ENCODE assay signal across 11 cellular contexts in the genomic region with DNA sequence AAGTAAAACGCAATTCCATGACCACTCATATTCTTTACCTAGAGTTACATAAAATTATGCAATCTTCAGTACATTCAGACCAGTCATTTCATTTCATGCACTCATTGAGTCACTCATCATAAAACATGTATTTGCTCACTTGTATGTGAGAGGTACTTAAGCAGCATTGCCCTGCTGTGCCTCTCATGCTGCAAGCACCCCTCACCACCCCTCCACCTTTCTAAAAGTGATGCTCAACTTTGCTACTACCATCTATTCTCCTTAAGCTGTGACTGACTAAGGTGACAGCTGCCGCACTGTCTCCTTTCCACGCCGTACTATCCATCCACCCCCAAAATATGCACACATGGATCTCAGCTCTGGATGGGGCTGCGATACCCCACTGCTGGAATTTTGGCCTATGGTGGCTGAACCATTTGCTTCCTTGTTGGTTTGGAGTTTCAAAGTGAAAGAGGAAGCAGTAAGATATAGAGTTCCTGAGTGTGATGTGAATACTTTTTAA. TPM values are rescaled to one million over a fixed set of nuclear protein-coding genes. Genes with fewer than 3 reads are reported as not detected.
DNase-seq lines count a peak whose midpoint lies in the region; ATAC-seq and TF ChIP-seq lines count a peak whose summit lies in the region.
"Had no signal": no experiment of that assay in that cellular context is flagged by ENCODE, and none has a peak within 500 bp of the region (broad histone marks: within the 10 kb centered on the region; RNA-seq: fewer than 3 reads in every experiment).

No MANE protein-coding gene starts in this region.

- intact Hi-C loops in stomach (cut with DNase I; ENCODE audit: low total_unique reads) = no loop called here
- intact Hi-C loops in psoas muscle (cut with DNase I) = no loop called here

- peak overlapping the region; percentile 32 for H3K4me3 Mint-ChIP-seq in activated naive CD4-positive, alpha-beta T cell treated with anti-CD3 and anti-CD28 coated beads, Interleukin-2, amount 10 ng/mL, durations not matched to agents 7 days and 5 days
- H3K4me3 Mint-ChIP-seq in effector memory CD8-positive, alpha-beta T cell = peak overlapping the region in 1 of 2 donors; percentile 74
- H3K4me3 Mint-ChIP-seq: endodermal cell, H9 had no signal

- peaks cover 71% of the 10 kb centered on the region for H3K36me3 Mint-ChIP-seq in activated naive CD4-positive, alpha-beta T cell treated with anti-CD3 and anti-CD28 coated beads, Interleukin-2, amount 10 ng/mL, durations not matched to agents 7 days and 5 days
- H3K36me3 Mint-ChIP-seq in effector memory CD8-positive, alpha-beta T cell (ENCODE audit: insufficient read depth) = peaks cover 29% of the 10 kb centered on the region

- no peaks in the 10 kb centered on the region for H3K9me3 ChIP-seq in stomach
- H3K9me3 ChIP-seq in psoas muscle = no peaks in the 10 kb centered on the region

- H3K27me3 ChIP-seq in stomach (no peaks in the 10 kb centered on the region), psoas muscle (ENCODE audit: insufficient read depth in 3 of 3, low read length in 2 of 3) (no peaks in the 10 kb centered on the region)

- H3K36me3 ChIP-seq in stomach (no peaks in the 10 kb centered on the region), psoas muscle (ENCODE audit: insufficient read depth in 1 of 2, low read depth in 1 of 2) (no peaks in the 10 kb centered on the region)

- 87 to 95% (median 90%) methylated on average over 5 of the region's 5 CpGs for WGBS in stomach, 5 donors
- WGBS in psoas muscle, 3 donors = 86 to 90% (median 88%) methylated on average over 5 of the region's 5 CpGs

- TF ChIP-seq CTCF in stomach (IDR thresholded peaks at IDR 0.05) = no peak
- TF ChIP-seq CTCF in psoas muscle (IDR thresholded peaks at IDR 0.05) = no peak

- DNase-seq in activated naive CD4-positive, alpha-beta T cell treated with anti-CD3 and anti-CD28 coated beads, Interleukin-2, amount 10 ng/mL, durations not matched to agents 7 days and 5 days = no peak
- no peak for DNase-seq in activated naive CD4-positive, alpha-beta T cell treated with Interleukin-2 at 50 U/mL for 16 hours
- DNase-seq in SIG-M5 (lab: John Stamatoyannopoulos, UW) (peak; percentile 24), stomach (no peak), psoas muscle (no peak)
- DNase-seq in effector memory CD8-positive, alpha-beta T cell = no peak
- DNase-seq: endodermal cell, H9, NCI-H2029 had no signal

- peaks cover 4% of the 10 kb centered on the region for H3K9me3 Mint-ChIP-seq in activated naive CD4-positive, alpha-beta T cell treated with anti-CD3 and anti-CD28 coated beads, Interleukin-2, amount 10 ng/mL, durations not matched to agents 7 days and 5 days
- H3K9me3 Mint-ChIP-seq in effector memory CD8-positive, alpha-beta T cell = no peaks in the 10 kb centered on the region
- H3K9me3 Mint-ChIP-seq: endodermal cell, H9 had no signal

- TF ChIP-seq POLR2A in stomach (IDR thresholded peaks at IDR 0.05) = no peak

- H3K4me3 ChIP-seq in stomach = no peak overlapping the region
- no peak overlapping the region for H3K4me3 ChIP-seq in psoas muscle

- H3K4me1 ChIP-seq in stomach (peaks cover 0 to 54% (median 15%) of the 10 kb centered on the region in 4 donors), psoas muscle (no peaks in the 10 kb centered on the region)

- no peak for ATAC-seq in effector memory CD8-positive, alpha-beta T cell (replicated peaks)
- ATAC-seq in psoas muscle (no peak), GM18867 (IDR thresholded peaks at IDR 0.05; ENCODE audit: unreplicated experiment) (no peak), GM21447 (IDR thresholded peaks at IDR 0.05; ENCODE audit: unreplicated experiment) (no peak)

- H3K27ac ChIP-seq in stomach (peak overlapping the region in 3 of 5 donors; percentile 25 to 57 (median 38)), psoas muscle (no peak overlapping the region)

- no peak for TF ChIP-seq EP300 in stomach (IDR thresholded peaks at IDR 0.05)

- CTCF ChIA-PET in activated naive CD4-positive, alpha-beta T cell treated with anti-CD3 and anti-CD28 coated beads, Interleukin-2, amount 10 ng/mL, durations not matched to agents 7 days and 5 days (lab: Charles Lee) = interaction anchor here (0.8 to 8.6 kb wide), 8 partner anchors 8 to 184 kb away, joined by 3 to 82 read pairs (median 9); no protein-coding TSS in a partner anchor

- peak overlapping the region; percentile 82 for H3K27ac Mint-ChIP-seq in activated naive CD4-positive, alpha-beta T cell treated with anti-CD3 and anti-CD28 coated beads, Interleukin-2, amount 10 ng/mL, durations not matched to agents 7 days and 5 days
- peak overlapping the region; percentile 49 to 86 for H3K27ac Mint-ChIP-seq in effector memory CD8-positive, alpha-beta T cell
- H3K27ac Mint-ChIP-seq: endodermal cell, H9 had no signal

- peaks cover 91% of the 10 kb centered on the region for H3K4me1 Mint-ChIP-seq in activated naive CD4-positive, alpha-beta T cell treated with anti-CD3 and anti-CD28 coated beads, Interleukin-2, amount 10 ng/mL, durations not matched to agents 7 days and 5 days
- H3K4me1 Mint-ChIP-seq in effector memory CD8-positive, alpha-beta T cell (ENCODE audit: low read depth in 2 of 2) = peaks cover 74 to 90% of the 10 kb centered on the region in 2 donors
- H3K4me1 Mint-ChIP-seq: endodermal cell had no signal

- no peaks in the 10 kb centered on the region for H3K27me3 Mint-ChIP-seq in activated naive CD4-positive, alpha-beta T cell treated with anti-CD3 and anti-CD28 coated beads, Interleukin-2, amount 10 ng/mL, durations not matched to agents 7 days and 5 days
- no peaks in the 10 kb centered on the region for H3K27me3 Mint-ChIP-seq in effector memory CD8-positive, alpha-beta T cell

RNA-seq across cellular contexts. Expression of a gene that starts 7.2 kb away (rescaled TPM):
- total RNA-seq in stomach (10 to 100 TPM in 2 of 5 donors, 1 to 10 TPM in 1, under 1 TPM in 1, not detected in 1; 0.29 to 17.1 (median 8.7) TPM), psoas muscle (1 to 10 TPM; 1.8 to 4.8 (median 2.2) TPM)
- polyA plus RNA-seq in stomach (1 to 10 TPM; 3.6 to 6.3 (median 4.0) TPM), psoas muscle (1 to 10 TPM; 1.1 to 1.9 (median 1.6) TPM)
